Comparison of ENCODE assay signal across 1 cellular context in genomic region chrX:100913111-100913510, GRCh38.
TF ChIP-seq lines count a peak whose summit lies in the region.

No MANE protein-coding gene starts in this region.

TF ChIP-seq in endothelial cell of umbilical vein, 7 proteins besides CTCF, POLR2A, EP300 and RAD21 (continued from another document):
- TF ChIP-seq EZH2 (IDR thresholded peaks at IDR 0.05; ENCODE audit: borderline replicate concordance, low read depth, low read length, severe bottlenecking): no peak
- no peak for TF ChIP-seq MYC (IDR thresholded peaks at IDR 0.05; ENCODE audit: low read depth, low read length)
- TF ChIP-seq POLR2AphosphoS5 (IDR thresholded peaks at IDR 0.05; ENCODE audit: insufficient read depth, low read depth, low read length): no peak
- no peak for TF ChIP-seq JUN (IDR thresholded peaks at IDR 0.05; ENCODE audit: borderline replicate concordance, insufficient read depth, insufficient read length, low read depth)
- TF ChIP-seq MAX (IDR thresholded peaks at IDR 0.05; ENCODE audit: insufficient read depth, insufficient read length): no peak
